6 cellular contexts compared by ENCODE assay signal in genomic region chr15:88456733-88457132, GRCh38.
"Had no signal": no experiment of that assay in that cellular context is flagged by ENCODE, and none has a peak within 500 bp of the region (broad histone marks: within the 10 kb centered on the region; RNA-seq: fewer than 3 reads in every experiment).

No MANE protein-coding gene starts in this region.

- DNase-seq: H9, HCEC 1CT, HFFc6, IMR-90 had no signal

- H3K27ac Mint-ChIP-seq: GM23338, H9, HFFc6 had no signal

- ATAC-seq: GM23338, K562 had no signal

- H3K4me3 ChIP-seq: GM23338, K562 had no signal

- H3K9me3 Mint-ChIP-seq: GM23338, H9, HFFc6 had no signal

- H3K4me3 Mint-ChIP-seq: GM23338, H9, HFFc6 had no signal
